Comparison of ENCODE assay signal across 1 cellular context in the genomic region with DNA sequence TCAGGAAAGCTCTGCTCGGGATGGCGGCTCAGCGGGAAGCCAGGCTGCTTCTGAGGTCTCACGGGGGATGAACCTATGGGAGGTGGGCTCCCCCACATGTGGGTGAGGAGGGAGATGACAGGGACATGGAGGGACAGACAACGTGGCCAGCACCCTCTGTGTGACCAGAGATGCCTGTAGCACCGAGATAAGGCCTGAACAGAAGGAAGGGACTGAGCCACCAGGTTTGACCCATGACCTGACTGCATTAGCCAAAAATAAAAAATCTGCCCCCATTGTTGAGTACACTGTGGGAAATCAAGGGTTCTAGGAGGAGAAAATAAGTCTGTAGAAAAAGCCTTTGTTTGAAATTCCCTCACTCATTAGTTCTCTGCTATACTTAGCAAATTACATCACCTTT.
TF ChIP-seq lines count a peak whose summit lies in the region.

No MANE protein-coding gene starts in this region.

TF ChIP-seq in K562, 482 proteins besides CTCF, POLR2A, EP300 and RAD21 (continued from another document):
- TF ChIP-seq ETV5 (CRISPR knock-in tag; IDR thresholded peaks at IDR 0.05; ENCODE audit: low read depth) = peak; percentile 60; the same call in 1 of the 2 replicates
- TF ChIP-seq GABPA (tag; conservative IDR thresholded peaks at IDR 0.05; ENCODE audit: low read depth) = no peak
- TF ChIP-seq ZNF146 (CRISPR knock-in tag; IDR thresholded peaks at IDR 0.05; ENCODE audit: unreplicated experiment) = no peak
- TF ChIP-seq CREM (IDR thresholded peaks at IDR 0.05; ENCODE audit: low read depth) = peak; percentile 55; the same call in 1 of the 2 replicates
- no peak for TF ChIP-seq SUPT5H (IDR thresholded peaks at IDR 0.05)
